9 cellular contexts compared by ENCODE assay signal in the genomic region with DNA sequence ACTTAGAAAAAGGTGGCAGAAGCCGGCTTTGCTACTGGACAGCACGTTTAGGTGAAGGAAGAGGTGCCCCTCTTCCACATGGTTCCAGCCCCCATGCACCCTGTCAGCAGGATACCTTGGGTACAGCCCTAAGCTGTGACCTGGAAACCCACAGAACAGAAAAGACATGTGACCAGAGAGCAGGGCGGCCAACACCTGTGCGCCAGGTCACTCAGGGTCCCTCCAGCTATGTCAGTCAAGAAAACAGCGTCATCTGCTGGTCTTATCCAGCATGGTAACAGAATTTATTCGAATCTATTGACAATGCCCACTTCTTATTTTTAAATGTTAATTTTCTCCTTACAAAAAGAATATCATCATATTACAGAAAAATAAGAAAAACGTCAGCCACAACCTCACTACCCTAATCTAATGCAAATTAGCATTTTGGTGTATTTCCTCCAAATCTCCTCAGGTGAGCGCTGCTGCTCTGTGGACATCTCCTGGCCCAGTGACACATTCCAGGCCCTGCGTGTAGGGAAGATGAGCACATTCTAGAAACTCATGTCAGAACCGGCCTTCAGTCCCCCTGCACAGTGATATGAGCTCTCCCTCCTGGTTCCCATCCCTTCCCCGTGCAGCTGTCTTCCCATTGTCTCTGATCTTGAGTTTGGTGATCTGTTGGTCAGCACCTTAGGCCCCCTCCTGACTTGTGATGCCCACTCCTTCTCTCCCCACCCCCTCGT. TPM values are rescaled to one million over a fixed set of nuclear protein-coding genes. Genes with fewer than 3 reads are reported as not detected.
DNase-seq lines count a peak whose midpoint lies in the region; ATAC-seq and TF ChIP-seq lines count a peak whose summit lies in the region.
"Had no signal": no experiment of that assay in that cellular context is flagged by ENCODE, and none has a peak within 500 bp of the region (broad histone marks: within the 10 kb centered on the region; RNA-seq: fewer than 3 reads in every experiment).

No MANE protein-coding gene starts in this region.

- no peak overlapping the region for H3K27ac ChIP-seq in Peyer's patch
- no peak overlapping the region for H3K27ac ChIP-seq in foreskin keratinocyte
- no peak overlapping the region for H3K27ac ChIP-seq in testis

- H3K4me1 ChIP-seq in Peyer's patch (no peaks in the 10 kb centered on the region), foreskin keratinocyte (peaks cover 13% of the 10 kb centered on the region), testis (no peaks in the 10 kb centered on the region)

- intact Hi-C loops in activated CD8-positive, alpha-beta T cell treated with anti-CD3 and anti-CD28 coated beads for 36 hours (cut with micrococcal nuclease): no loop called here
- intact Hi-C loops in testis (cut with DNase I; ENCODE audit: low total_unique reads): no loop called here

- H3K27me3 Mint-ChIP-seq in activated CD8-positive, alpha-beta T cell treated with anti-CD3 and anti-CD28 coated beads for 36 hours: peaks cover 5% of the 10 kb centered on the region
- no peaks in the 10 kb centered on the region for H3K27me3 Mint-ChIP-seq in activated CD8-positive, alpha-beta T cell treated with anti-CD3 and anti-CD28 coated beads, Interleukin-2, amount 10 ng/mL, durations not matched to agents 7 days and 5 days (ENCODE audit: low read depth)

- peaks cover 29% of the 10 kb centered on the region for H3K4me1 Mint-ChIP-seq in activated CD8-positive, alpha-beta T cell treated with anti-CD3 and anti-CD28 coated beads for 36 hours (ENCODE audit: low read depth)
- peaks cover 36% of the 10 kb centered on the region for H3K4me1 Mint-ChIP-seq in activated CD8-positive, alpha-beta T cell treated with anti-CD3 and anti-CD28 coated beads, Interleukin-2, amount 10 ng/mL, durations not matched to agents 7 days and 5 days (ENCODE audit: low read depth)

- no peak for ATAC-seq in activated CD8-positive, alpha-beta T cell treated with anti-CD3 and anti-CD28 coated beads for 36 hours
- no peak for ATAC-seq in activated CD8-positive, alpha-beta T cell treated with anti-CD3 and anti-CD28 coated beads, Interleukin-2, amount 10 ng/mL, durations not matched to agents 7 days and 5 days
- ATAC-seq in foreskin keratinocyte (no peak), HG02571 (IDR thresholded peaks at IDR 0.05; ENCODE audit: unreplicated experiment) (no peak)

- no peaks in the 10 kb centered on the region for H3K9me3 Mint-ChIP-seq in activated CD8-positive, alpha-beta T cell treated with anti-CD3 and anti-CD28 coated beads for 36 hours
- H3K9me3 Mint-ChIP-seq in activated CD8-positive, alpha-beta T cell treated with anti-CD3 and anti-CD28 coated beads, Interleukin-2, amount 10 ng/mL, durations not matched to agents 7 days and 5 days (ENCODE audit: insufficient read depth): no peaks in the 10 kb centered on the region

- no peaks in the 10 kb centered on the region for H3K36me3 Mint-ChIP-seq in activated CD8-positive, alpha-beta T cell treated with anti-CD3 and anti-CD28 coated beads for 36 hours (ENCODE audit: low read depth)
- H3K36me3 Mint-ChIP-seq in activated CD8-positive, alpha-beta T cell treated with anti-CD3 and anti-CD28 coated beads, Interleukin-2, amount 10 ng/mL, durations not matched to agents 7 days and 5 days (ENCODE audit: low read depth): no peaks in the 10 kb centered on the region

- TF ChIP-seq CTCF in activated CD8-positive, alpha-beta T cell treated with anti-CD3 and anti-CD28 coated beads for 36 hours (IDR thresholded peaks at IDR 0.05): peak; percentile 67
- TF ChIP-seq CTCF in Peyer's patch (IDR thresholded peaks at IDR 0.05) (peak in 4 of 6 experiments; percentile 9 to 49 (median 38)), foreskin keratinocyte (conservative IDR thresholded peaks at IDR 0.05) (peak; percentile 58), testis (IDR thresholded peaks at IDR 0.05) (peak; percentile 18 to 31 (median 24))

- 73 to 78% methylated on average over 12 of the region's 12 CpGs for WGBS in testis, 2 donors

- CTCF ChIA-PET in activated CD8-positive, alpha-beta T cell treated with anti-CD3 and anti-CD28 coated beads for 36 hours (lab: Charles Lee): interaction anchor here (0.9 to 6.5 kb wide), 8 partner anchors 9 to 438 kb away, joined by 3 to 33 read pairs (median 5); no protein-coding TSS in a partner anchor
- CTCF ChIA-PET in activated CD8-positive, alpha-beta T cell treated with anti-CD3 and anti-CD28 coated beads, Interleukin-2, amount 10 ng/mL, durations not matched to agents 7 days and 5 days (lab: Charles Lee): interaction anchor here (0.6 to 2.9 kb wide), 12 partner anchors 8 to 486 kb away, joined by 3 to 9 read pairs (median 4); no protein-coding TSS in a partner anchor

- H3K4me3 Mint-ChIP-seq in activated CD8-positive, alpha-beta T cell treated with anti-CD3 and anti-CD28 coated beads for 36 hours: no peak overlapping the region
- no peak overlapping the region for H3K4me3 Mint-ChIP-seq in activated CD8-positive, alpha-beta T cell treated with anti-CD3 and anti-CD28 coated beads, Interleukin-2, amount 10 ng/mL, durations not matched to agents 7 days and 5 days

- DNase-seq in activated CD8-positive, alpha-beta T cell treated with anti-CD3 and anti-CD28 coated beads for 36 hours: no peak
- DNase-seq in activated CD8-positive, alpha-beta T cell treated with anti-CD3 and anti-CD28 coated beads, Interleukin-2, amount 10 ng/mL, durations not matched to agents 7 days and 5 days: no peak
- DNase-seq in Peyer's patch (no peak), foreskin keratinocyte (no peak), testis (no peak), NCI-H2081 treated with DMSO at 0.1 percent for 48 hours (lab: John Stamatoyannopoulos, UW) (no peak), NCI-H1436 (lab: John Stamatoyannopoulos, UW) (no peak)
- DNase-seq: activated T-cell treated with anti-CD3 and anti-CD28 coated beads, Interleukin-2, amount 50 U/mL, for 1 hour had no signal

- no peaks in the 10 kb centered on the region for H3K27me3 ChIP-seq in Peyer's patch
- H3K27me3 ChIP-seq in foreskin keratinocyte: no peaks in the 10 kb centered on the region
- no peaks in the 10 kb centered on the region for H3K27me3 ChIP-seq in testis

- TF ChIP-seq POLR2A in Peyer's patch (IDR thresholded peaks at IDR 0.05): no peak
- no peak for TF ChIP-seq POLR2A in testis (IDR thresholded peaks at IDR 0.05)

- H3K36me3 ChIP-seq in Peyer's patch (no peaks in the 10 kb centered on the region), testis (ENCODE audit: low read depth, missing control alignments) (no peaks in the 10 kb centered on the region)

- POLR2A ChIA-PET in activated CD8-positive, alpha-beta T cell treated with anti-CD3 and anti-CD28 coated beads for 36 hours (lab: Charles Lee): no interaction called here
- POLR2A ChIA-PET in activated CD8-positive, alpha-beta T cell treated with anti-CD3 and anti-CD28 coated beads, Interleukin-2, amount 10 ng/mL, durations not matched to agents 7 days and 5 days (lab: Charles Lee): interaction anchor here (0.6 to 1.0 kb wide), 3 partner anchors 22 to 438 kb away, joined by 3 read pairs; no protein-coding TSS in a partner anchor

- H3K9me3 ChIP-seq in Peyer's patch (no peaks in the 10 kb centered on the region), testis (no peaks in the 10 kb centered on the region)

- H3K27ac Mint-ChIP-seq in activated CD8-positive, alpha-beta T cell treated with anti-CD3 and anti-CD28 coated beads for 36 hours: no peak overlapping the region
- H3K27ac Mint-ChIP-seq in activated CD8-positive, alpha-beta T cell treated with anti-CD3 and anti-CD28 coated beads, Interleukin-2, amount 10 ng/mL, durations not matched to agents 7 days and 5 days: no peak overlapping the region

- H3K4me3 ChIP-seq in Peyer's patch (no peak overlapping the region), testis (no peak overlapping the region)

RNA-seq across cellular contexts. Expression of a gene that starts 37.2 kb away (rescaled TPM):
- total RNA-seq in activated CD8-positive, alpha-beta T cell treated with anti-CD3 and anti-CD28 coated beads for 36 hours: 10 to 100 TPM; 22.9 to 23.2 TPM
- 10 to 100 TPM; 19.6 to 19.8 TPM for total RNA-seq in activated CD8-positive, alpha-beta T cell treated with anti-CD3 and anti-CD28 coated beads, Interleukin-2, amount 10 ng/mL, durations not matched to agents 7 days and 5 days
- total RNA-seq in Peyer's patch (1 to 10 TPM; 1.5 to 1.9 (median 1.7) TPM), foreskin keratinocyte (24.8 and 28.1 TPM in 2 replicates), testis (1 to 10 TPM; 5.0 to 5.7 TPM)
- polyA plus RNA-seq in foreskin keratinocyte (42.1 and 42.7 TPM in 2 replicates), testis (ENCODE audit: insufficient read depth, low read depth, low replicate concordance) (36.6 TPM)

RNA-seq across cellular contexts. Expression of a gene that starts 37.3 kb away (rescaled TPM):
- total RNA-seq in activated CD8-positive, alpha-beta T cell treated with anti-CD3 and anti-CD28 coated beads for 36 hours: 1 to 10 TPM; 4.2 to 5.4 TPM
- total RNA-seq in activated CD8-positive, alpha-beta T cell treated with anti-CD3 and anti-CD28 coated beads, Interleukin-2, amount 10 ng/mL, durations not matched to agents 7 days and 5 days: 1 to 10 TPM; 5.2 to 5.7 TPM
- total RNA-seq in Peyer's patch: 10 to 100 TPM in 1 of 4 donors, 1 to 10 TPM in 3; 6.5 to 15.7 (median 6.8) TPM
- 5.3 and 5.8 TPM in 2 replicates for total RNA-seq in foreskin keratinocyte
- polyA plus RNA-seq in foreskin keratinocyte: 2.3 and 2.6 TPM in 2 replicates
- 10 to 100 TPM in 1 of 2 donors, 1 to 10 TPM in 1; 9.8 to 20.2 TPM for total RNA-seq in testis
- polyA plus RNA-seq in testis (ENCODE audit: insufficient read depth, low read depth, low replicate concordance): 15.2 TPM
